9 cellular contexts compared by ENCODE assay signal in the genomic region with DNA sequence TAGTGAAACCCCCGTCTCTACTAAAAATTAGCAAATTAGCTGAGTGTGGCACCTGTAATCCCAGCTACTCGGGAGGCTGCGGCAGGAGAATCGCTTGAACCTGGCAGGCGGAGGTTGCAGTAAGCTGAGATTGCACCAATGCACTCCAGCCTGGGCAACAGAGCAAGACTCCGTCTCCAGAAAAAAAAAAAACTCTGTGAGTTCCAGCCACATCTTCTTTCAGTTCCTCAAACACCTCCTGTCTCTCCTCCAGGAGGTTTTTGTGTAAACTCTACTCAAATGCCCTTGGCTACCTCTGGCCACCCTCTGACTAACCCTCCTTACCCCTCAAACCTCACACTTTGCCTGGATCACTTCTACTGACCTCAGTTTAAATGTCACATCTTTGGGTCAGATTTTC. TPM values are rescaled to one million over a fixed set of nuclear protein-coding genes. Genes with fewer than 3 reads are reported as not detected.
DNase-seq lines count a peak whose midpoint lies in the region; ATAC-seq and TF ChIP-seq lines count a peak whose summit lies in the region.
"Had no signal": no experiment of that assay in that cellular context is flagged by ENCODE, and none has a peak within 500 bp of the region (broad histone marks: within the 10 kb centered on the region; RNA-seq: fewer than 3 reads in every experiment).

No MANE protein-coding gene starts in this region.

- H3K27ac Mint-ChIP-seq in activated B cell treated with CpG ODN at 0.5 μM for 24 hours = peak overlapping the region; percentile 77
- H3K27ac Mint-ChIP-seq in activated naive CD4-positive, alpha-beta T cell treated with anti-CD3 and anti-CD28 coated beads for 36 hours = no peak overlapping the region

- H3K27me3 ChIP-seq in mammary epithelial cell (ENCODE audit: insufficient read depth, low read length) (no peaks in the 10 kb centered on the region), Peyer's patch (no peaks in the 10 kb centered on the region), prostate gland (replicated peaks; ENCODE audit: insufficient read depth) (no peaks in the 10 kb centered on the region)

- in situ Hi-C loops in mammary epithelial cell (cut with MboI; ENCODE audit: low sequenced_read_pairs in 2 of 2) = no loop called here

- H3K4me3 ChIP-seq in mammary epithelial cell (replicated peaks in 1 of 3; ENCODE audit: insufficient read depth in 1 of 3, low read depth in 2 of 3, low read length in 3 of 3) (no peak overlapping the region), Peyer's patch (no peak overlapping the region), prostate gland (no peak overlapping the region)

- H3K36me3 ChIP-seq in mammary epithelial cell (ENCODE audit: insufficient read depth, low read length) (no peaks in the 10 kb centered on the region), Peyer's patch (no peaks in the 10 kb centered on the region), prostate gland (no peaks in the 10 kb centered on the region)

- WGBS in mammary epithelial cell (ENCODE audit: low coverage, missing lambda C conversion rate) = 97% methylated on average over 6 of the region's 6 CpGs
- 89% methylated on average over 6 of the region's 6 CpGs for WGBS in prostate gland

- no peaks in the 10 kb centered on the region for H4K20me1 ChIP-seq in mammary epithelial cell (ENCODE audit: insufficient read depth, low read length)

- ATAC-seq in GM18502 (IDR thresholded peaks at IDR 0.05; ENCODE audit: poor library complexity, unreplicated experiment) (peak; percentile 73), GM19463 (IDR thresholded peaks at IDR 0.05; ENCODE audit: unreplicated experiment) (peak; percentile 76), HG03095 (IDR thresholded peaks at IDR 0.05; ENCODE audit: unreplicated experiment) (peak; percentile 76), activated B cell treated with CpG ODN at 0.5 μM for 24 hours (ENCODE audit: low read depth) (peak; percentile 86)

- peak overlapping the region; percentile 62 for H3K4me3 Mint-ChIP-seq in activated B cell treated with CpG ODN at 0.5 μM for 24 hours
- no peak overlapping the region for H3K4me3 Mint-ChIP-seq in activated naive CD4-positive, alpha-beta T cell treated with anti-CD3 and anti-CD28 coated beads for 36 hours

- H3K27me3 Mint-ChIP-seq in activated B cell treated with CpG ODN at 0.5 μM for 24 hours = no peaks in the 10 kb centered on the region
- H3K27me3 Mint-ChIP-seq in activated naive CD4-positive, alpha-beta T cell treated with anti-CD3 and anti-CD28 coated beads for 36 hours (ENCODE audit: low read depth) = no peaks in the 10 kb centered on the region

- H3K4me2 ChIP-seq in mammary epithelial cell (ENCODE audit: insufficient read depth, low read depth, low read length) = no peak overlapping the region

- DNase-seq in activated B cell treated with CpG ODN at 0.5 μM for 24 hours (no peak), mammary epithelial cell (no peak), Peyer's patch (no peak), prostate gland (ENCODE audit: low spot score) (no peak)
- no peak for DNase-seq in activated naive CD4-positive, alpha-beta T cell treated with anti-CD3 and anti-CD28 coated beads for 36 hours
- DNase-seq: OCI-M1 had no signal

- H3K36me3 Mint-ChIP-seq in activated B cell treated with CpG ODN at 0.5 μM for 24 hours (ENCODE audit: low read depth) = peaks cover 87% of the 10 kb centered on the region
- H3K36me3 Mint-ChIP-seq in activated naive CD4-positive, alpha-beta T cell treated with anti-CD3 and anti-CD28 coated beads for 36 hours (ENCODE audit: low read depth) = peaks cover 6% of the 10 kb centered on the region

- intact Hi-C loops in activated B cell treated with CpG ODN at 0.5 μM for 24 hours (cut with micrococcal nuclease) (loop anchor here (1.0 to 2.0 kb wide), 5 partner anchors 8 to 51 kb away; partner anchors contain the start of gene RCSD1), mammary epithelial cell (cut with micrococcal nuclease) (no loop called here), prostate gland (cut with DNase I) (no loop called here)
- intact Hi-C loops in activated naive CD4-positive, alpha-beta T cell treated with anti-CD3 and anti-CD28 coated beads for 36 hours (cut with micrococcal nuclease) = no loop called here

- dilution Hi-C loops in mammary epithelial cell (cut with HindIII; ENCODE audit: low sequenced_read_pairs) = loop anchor here (5.0 kb wide), 1 partner anchor 111 kb away; no protein-coding TSS in a partner anchor

- TF ChIP-seq POLR2A in Peyer's patch (IDR thresholded peaks at IDR 0.05) (no peak), prostate gland (IDR thresholded peaks at IDR 0.05) (no peak)

- BruUV-seq in mammary epithelial cell (replicated peaks; lab: Mats Ljungman, UMichigan) = no TSS peak

- H3K27ac ChIP-seq in mammary epithelial cell (ENCODE audit: insufficient read depth, low read depth, low read length) (no peak overlapping the region), Peyer's patch (peak overlapping the region in 1 of 4 donors; percentile 17), prostate gland (no peak overlapping the region)

- H3K9me3 ChIP-seq in mammary epithelial cell (replicated peaks; ENCODE audit: insufficient read depth, low read length) (no peaks in the 10 kb centered on the region), Peyer's patch (no peaks in the 10 kb centered on the region), prostate gland (no peaks in the 10 kb centered on the region)

- H3K9ac ChIP-seq in mammary epithelial cell (ENCODE audit: insufficient read depth, low read length) = no peak overlapping the region

- CTCF ChIA-PET in activated B cell treated with CpG ODN at 0.5 μM for 24 hours (lab: Charles Lee) (interaction anchor here (1.0 to 2.4 kb wide), 4 partner anchors 20 to 114 kb away, joined by 3 to 12 read pairs (median 5); partner anchors contain the start of gene CREG1), mammary epithelial cell (lab: Charles Lee; ENCODE audit: low non-redundant PET) (no interaction called here)
- CTCF ChIA-PET in activated naive CD4-positive, alpha-beta T cell treated with anti-CD3 and anti-CD28 coated beads for 36 hours (lab: Charles Lee) = interaction anchor here (1.0 to 2.1 kb wide), 5 partner anchors 8 to 113 kb away, joined by 3 to 7 read pairs (median 3); no protein-coding TSS in a partner anchor

- H2AFZ ChIP-seq in mammary epithelial cell (ENCODE audit: low read depth, low read length) = no peak overlapping the region

- H3K79me2 ChIP-seq in mammary epithelial cell (ENCODE audit: insufficient read depth, low read length) = no peaks in the 10 kb centered on the region

- no peak for TF ChIP-seq CTCF in activated B cell treated with CpG ODN at 0.5 μM for 24 hours (IDR thresholded peaks at IDR 0.05)
- no peak for TF ChIP-seq CTCF in mammary epithelial cell (conservative IDR thresholded peaks at IDR 0.05 in 1 of 2, IDR thresholded peaks at IDR 0.05 in 1 of 2; ENCODE audit: extremely low read depth in 1 of 2, insufficient read depth in 1 of 2, low read depth in 1 of 2, low read length in 2 of 2)
- TF ChIP-seq CTCF in Peyer's patch (IDR thresholded peaks at IDR 0.05) = no peak
- no peak for TF ChIP-seq CTCF in prostate gland (IDR thresholded peaks at IDR 0.05)

- H3K4me1 Mint-ChIP-seq in activated B cell treated with CpG ODN at 0.5 μM for 24 hours = peaks cover 100% of the 10 kb centered on the region
- H3K4me1 Mint-ChIP-seq in activated naive CD4-positive, alpha-beta T cell treated with anti-CD3 and anti-CD28 coated beads for 36 hours (ENCODE audit: low read depth) = peaks cover 72% of the 10 kb centered on the region

- H3K4me1 ChIP-seq in mammary epithelial cell (ENCODE audit: insufficient read depth, low read length) (peaks cover 75% of the 10 kb centered on the region), Peyer's patch (peaks cover 0 to 22% (median 4%) of the 10 kb centered on the region in 4 donors), prostate gland (replicated peaks) (no peaks in the 10 kb centered on the region)

- POLR2A ChIA-PET in activated B cell treated with CpG ODN at 0.5 μM for 24 hours (lab: Charles Lee) = interaction anchor here (0.5 to 3.5 kb wide), 11 partner anchors 13 to 67 kb away, joined by 3 to 16 read pairs (median 4); partner anchors contain the start of gene RCSD1

- no peaks in the 10 kb centered on the region for H3K9me3 Mint-ChIP-seq in activated B cell treated with CpG ODN at 0.5 μM for 24 hours
- H3K9me3 Mint-ChIP-seq in activated naive CD4-positive, alpha-beta T cell treated with anti-CD3 and anti-CD28 coated beads for 36 hours = no peaks in the 10 kb centered on the region

RNA-seq across cellular contexts. Expression of gene RCSD1, which starts 38.1 kb away (rescaled TPM):
- 184 and 185 TPM in 2 replicates for total RNA-seq in activated B cell treated with CpG ODN at 0.5 μM for 24 hours
- 1 to 10 TPM in 1 of 2 donors, under 1 TPM in 1; 0.82 to 4.0 TPM for total RNA-seq in mammary epithelial cell
- 3.1 TPM for polyA plus RNA-seq in mammary epithelial cell
- not detected for polyA minus RNA-seq in mammary epithelial cell
- 10 to 100 TPM in 3 of 4 donors, 1 to 10 TPM in 1; 6.7 to 95.7 (median 11.5) TPM for total RNA-seq in Peyer's patch
- 10 to 100 TPM; 27.3 to 27.9 TPM for total RNA-seq in activated naive CD4-positive, alpha-beta T cell treated with anti-CD3 and anti-CD28 coated beads for 36 hours
- 10 to 100 TPM in 1 of 2 donors, 1 to 10 TPM in 1; 2.8 to 13.8 TPM for total RNA-seq in prostate gland

RNA-seq across cellular contexts. Expression of gene MPZL1, which starts 53.7 kb away (rescaled TPM):
- 27.2 and 27.4 TPM in 2 replicates for total RNA-seq in activated B cell treated with CpG ODN at 0.5 μM for 24 hours
- total RNA-seq in mammary epithelial cell = 100 to 1,000 TPM; 148 to 227 TPM
- 107 TPM for polyA plus RNA-seq in mammary epithelial cell
- polyA minus RNA-seq in mammary epithelial cell = 148 TPM
- total RNA-seq in Peyer's patch = 10 to 100 TPM; 23.1 to 87.7 (median 66.6) TPM
- 10 to 100 TPM; 24.2 to 28.1 TPM for total RNA-seq in activated naive CD4-positive, alpha-beta T cell treated with anti-CD3 and anti-CD28 coated beads for 36 hours
- 100 to 1,000 TPM in 1 of 2 donors, 10 to 100 TPM in 1; 52.5 to 135 TPM for total RNA-seq in prostate gland
